In the genomic region with DNA sequence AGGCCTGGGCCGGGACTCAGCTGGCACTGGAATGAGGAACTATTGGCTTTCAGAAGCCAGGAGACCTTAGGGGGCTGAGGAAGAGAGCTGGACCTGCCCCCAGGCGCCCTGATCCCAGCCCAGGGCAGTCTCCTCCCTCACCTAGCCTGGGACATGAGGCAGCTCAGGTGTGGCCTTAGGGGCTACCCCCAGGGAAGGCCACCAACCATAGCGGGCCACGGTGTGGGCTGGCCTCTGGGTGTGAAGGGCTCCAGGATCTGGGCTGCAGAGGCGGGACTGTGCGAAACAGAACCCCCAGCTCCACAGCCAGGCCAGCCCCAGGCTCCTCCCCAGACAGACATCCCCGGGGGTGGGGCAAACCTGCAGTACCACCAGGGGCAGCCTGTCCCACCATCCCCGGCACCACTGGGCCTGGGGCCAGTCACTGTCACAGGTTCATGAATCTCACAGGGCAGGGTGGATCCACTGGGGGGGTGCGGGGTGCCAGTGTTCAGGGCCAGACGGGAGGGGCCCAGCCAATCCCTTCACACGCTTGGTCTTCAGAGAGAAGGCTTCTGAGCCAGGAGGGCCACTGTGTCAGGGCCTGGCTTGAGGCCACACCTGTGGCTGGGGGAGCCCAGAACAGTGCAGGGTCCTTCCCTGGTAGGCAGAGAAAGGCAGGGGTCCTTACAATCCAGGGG, we compare ENCODE assay signal across 6 cellular contexts.
DNase-seq lines count a peak whose midpoint lies in the region; ATAC-seq and TF ChIP-seq lines count a peak whose summit lies in the region.

No MANE protein-coding gene starts in this region.

- peak overlapping the region; percentile 55 to 64 for H3K9ac ChIP-seq in stomach smooth muscle (ENCODE audit: low read length in 2 of 2)

- peak overlapping the region; percentile 91 for H3K27ac ChIP-seq in stomach smooth muscle (ENCODE audit: low read length)

- peaks cover 83% of the 10 kb centered on the region for H3K4me1 ChIP-seq in stomach smooth muscle (ENCODE audit: control insufficient read depth, insufficient read depth, low read length)

- TF ChIP-seq POLR2A in NB4 (IDR thresholded peaks at IDR 0.05; ENCODE audit: extremely low read depth, insufficient read length), result no peak

- H3K4me3 ChIP-seq in NB4 (ENCODE audit: low read depth, low read length) (no peak overlapping the region), fibroblast of mammary gland (ENCODE audit: control insufficient read depth, low read depth, low read length) (no peak overlapping the region), stomach smooth muscle (ENCODE audit: low read length in 2 of 2) (peak overlapping the region in 1 of 2 donors; percentile 55)

- ATAC-seq in HG03442 (IDR thresholded peaks at IDR 0.05; ENCODE audit: unreplicated experiment), result no peak

- TF ChIP-seq CTCF in NB4 (IDR thresholded peaks at IDR 0.05; ENCODE audit: low read depth, low read length), result no peak
- TF ChIP-seq CTCF in fibroblast of mammary gland (conservative IDR thresholded peaks at IDR 0.05; ENCODE audit: control insufficient read depth, insufficient read depth, low read depth, low read length), result no peak

- H3K36me3 ChIP-seq in stomach smooth muscle (ENCODE audit: control insufficient read depth in 2 of 2, insufficient read depth in 2 of 2, low read length in 2 of 2), result no peaks in the 10 kb centered on the region

- no peaks in the 10 kb centered on the region for H3K27me3 ChIP-seq in stomach smooth muscle (ENCODE audit: control insufficient read depth in 1 of 2, insufficient read depth in 2 of 2, low read length in 2 of 2)

- no peaks in the 10 kb centered on the region for H3K9me3 ChIP-seq in stomach smooth muscle (ENCODE audit: control insufficient read depth in 2 of 2, low read length in 2 of 2)

- DNase-seq in NB4 (ENCODE audit: low read depth) (peak; percentile 58), fibroblast of mammary gland (ENCODE audit: low read depth) (peak; percentile 19)
- DNase-seq in activated CD8-positive, alpha-beta memory T cell treated with anti-CD3 and anti-CD28 coated beads, Interleukin-2, amount 50 U/mL, for 4 hours, result no peak
- no peak for DNase-seq in activated naive CD4-positive, alpha-beta T cell treated with Interleukin-2 at 50 U/mL for 16 hours

Comparison
In these comparisons a context has a peak if more than half of its experiments do, and no peak if none do; other contexts are left out.
1. DNase-seq: peak in NB4 (single experiment) and fibroblast of mammary gland (single experiment); none in activated CD8-positive, alpha-beta memory T cell treated with anti-CD3 and anti-CD28 coated beads, Interleukin-2, amount 50 U/mL, for 4 hours (single experiment) and activated naive CD4-positive, alpha-beta T cell treated with Interleukin-2 at 50 U/mL for 16 hours (single experiment).